In genomic region chrX:1380672-1381233, GRCh38 we compare ENCODE assay signal across 14 cellular contexts. TPM values are rescaled to one million over a fixed set of nuclear protein-coding genes. Genes with fewer than 3 reads are reported as not detected.
DNase-seq lines count a peak whose midpoint lies in the region; ATAC-seq and TF ChIP-seq lines count a peak whose summit lies in the region.
"Had no signal": no experiment of that assay in that cellular context is flagged by ENCODE, and none has a peak within 500 bp of the region (broad histone marks: within the 10 kb centered on the region; RNA-seq: fewer than 3 reads in every experiment).

No MANE protein-coding gene starts in this region.

- H3K36me3 Mint-ChIP-seq in activated naive CD4-positive, alpha-beta T cell treated with anti-CD3 and anti-CD28 coated beads, Interleukin-2, amount 10 ng/mL, durations not matched to agents 7 days and 5 days, result peaks cover 18% of the 10 kb centered on the region
- no peaks in the 10 kb centered on the region for H3K36me3 Mint-ChIP-seq in glutamatergic neuron (ENCODE audit: unreplicated experiment)

- no peaks in the 10 kb centered on the region for H3K79me2 ChIP-seq in Karpas-422 (ENCODE audit: low read length)

- no peak overlapping the region for H3K27ac ChIP-seq in Karpas-422 (ENCODE audit: low read length)
- H3K27ac ChIP-seq in suprapubic skin, result no peak overlapping the region
- H3K27ac ChIP-seq: HL-60, PC-9 had no signal

- 65% methylated on average over 19 of the region's 20 CpGs for WGBS in suprapubic skin

- H3K9me2 ChIP-seq in Karpas-422 (replicated peaks; ENCODE audit: insufficient read depth, low read length), result no peaks in the 10 kb centered on the region

- no peak overlapping the region for H3K4me2 ChIP-seq in Karpas-422 (ENCODE audit: low read depth, low read length, poor library complexity, severe bottlenecking)
- H3K4me2 ChIP-seq: PC-9 had no signal

- DNase-seq in activated naive CD4-positive, alpha-beta T cell treated with anti-CD3 and anti-CD28 coated beads, Interleukin-2, amount 10 ng/mL, durations not matched to agents 7 days and 5 days, result peak; percentile 20
- no peak for DNase-seq in activated naive CD4-positive, alpha-beta T cell treated with Interleukin-2 at 50 U/mL for 16 hours
- DNase-seq in Karpas-422, result peak; percentile 81
- DNase-seq in glutamatergic neuron, result peak; percentile 11
- peak; percentile 15 for DNase-seq in stimulated activated naive CD8-positive, alpha-beta T cell treated with anti-CD3 and anti-CD28 coated beads, Interleukin-15, Interleukin-2, amounts not matched to agents 100 U/mL and 50 U/mL, for 24 hours
- no peak for DNase-seq in suprapubic skin (ENCODE audit: low spot score in 2 of 2)
- DNase-seq: NCI-H187, WERI-Rb-1 had no signal

- no peak overlapping the region for H3K4me3 Mint-ChIP-seq in activated naive CD4-positive, alpha-beta T cell treated with anti-CD3 and anti-CD28 coated beads, Interleukin-2, amount 10 ng/mL, durations not matched to agents 7 days and 5 days
- no peak overlapping the region for H3K4me3 Mint-ChIP-seq in glutamatergic neuron (ENCODE audit: unreplicated experiment)
- H3K4me3 Mint-ChIP-seq: B cell, memory B cell had no signal

- H4K20me1 ChIP-seq in Karpas-422 (ENCODE audit: insufficient read depth, low read depth, low read length), result 0 out of 2 replicates have a peak, but pooled peaks cover 4% of the 10 kb centered on the region

- no peak for ATAC-seq in stimulated activated naive CD8-positive, alpha-beta T cell treated with anti-CD3 and anti-CD28 coated beads, Interleukin-15, Interleukin-2, amounts not matched to agents 100 U/mL and 50 U/mL, for 24 hours
- ATAC-seq in HG03097 (IDR thresholded peaks at IDR 0.05; ENCODE audit: low FRiP score, unreplicated experiment) (no peak), HG03354 (IDR thresholded peaks at IDR 0.05; ENCODE audit: poor library complexity, severe bottlenecking, unreplicated experiment) (no peak)

- H3K4me1 Mint-ChIP-seq in activated naive CD4-positive, alpha-beta T cell treated with anti-CD3 and anti-CD28 coated beads, Interleukin-2, amount 10 ng/mL, durations not matched to agents 7 days and 5 days, result peaks cover 3% of the 10 kb centered on the region
- no peaks in the 10 kb centered on the region for H3K4me1 Mint-ChIP-seq in glutamatergic neuron (ENCODE audit: low read depth, unreplicated experiment)

- H3K9me3 ChIP-seq in Karpas-422 (ENCODE audit: low read length) (no peaks in the 10 kb centered on the region), suprapubic skin (no peaks in the 10 kb centered on the region)

- no peak overlapping the region for H2AFZ ChIP-seq in Karpas-422 (ENCODE audit: low read length)
- H2AFZ ChIP-seq: PC-9 had no signal

- TF ChIP-seq POLR2A in suprapubic skin (IDR thresholded peaks at IDR 0.05), result no peak

- H3K27me3 Mint-ChIP-seq in activated naive CD4-positive, alpha-beta T cell treated with anti-CD3 and anti-CD28 coated beads, Interleukin-2, amount 10 ng/mL, durations not matched to agents 7 days and 5 days, result no peaks in the 10 kb centered on the region
- peaks cover 4% of the 10 kb centered on the region for H3K27me3 Mint-ChIP-seq in glutamatergic neuron (ENCODE audit: unreplicated experiment)
- H3K27me3 Mint-ChIP-seq: B cell, memory B cell had no signal

- TF ChIP-seq CTCF in glutamatergic neuron (IDR thresholded peaks at IDR 0.05; ENCODE audit: partially characterized antibody, unreplicated experiment) (no peak), suprapubic skin (IDR thresholded peaks at IDR 0.05) (no peak)

- no peak overlapping the region for H3K4me3 ChIP-seq in Karpas-422 (ENCODE audit: low read length)
- H3K4me3 ChIP-seq in suprapubic skin, result no peak overlapping the region
- H3K4me3 ChIP-seq: PC-9 had no signal

- H3K27me3 ChIP-seq in Karpas-422 (ENCODE audit: low read length), result no peaks in the 10 kb centered on the region
- H3K27me3 ChIP-seq in suprapubic skin, result no peaks in the 10 kb centered on the region

- CTCF ChIA-PET in activated naive CD4-positive, alpha-beta T cell treated with anti-CD3 and anti-CD28 coated beads, Interleukin-2, amount 10 ng/mL, durations not matched to agents 7 days and 5 days (lab: Charles Lee), result no interaction called here

- H3K4me1 ChIP-seq in Karpas-422 (ENCODE audit: low read length), result no peaks in the 10 kb centered on the region
- no peaks in the 10 kb centered on the region for H3K4me1 ChIP-seq in suprapubic skin

- H3K36me3 ChIP-seq in Karpas-422 (ENCODE audit: insufficient read depth, low read length) (peaks cover 15% of the 10 kb centered on the region), suprapubic skin (peaks cover 32% of the 10 kb centered on the region)

- no peak overlapping the region for H3K27ac Mint-ChIP-seq in activated naive CD4-positive, alpha-beta T cell treated with anti-CD3 and anti-CD28 coated beads, Interleukin-2, amount 10 ng/mL, durations not matched to agents 7 days and 5 days
- no peak overlapping the region for H3K27ac Mint-ChIP-seq in glutamatergic neuron (ENCODE audit: unreplicated experiment)

- no peaks in the 10 kb centered on the region for H3K9me3 Mint-ChIP-seq in activated naive CD4-positive, alpha-beta T cell treated with anti-CD3 and anti-CD28 coated beads, Interleukin-2, amount 10 ng/mL, durations not matched to agents 7 days and 5 days
- no peaks in the 10 kb centered on the region for H3K9me3 Mint-ChIP-seq in glutamatergic neuron (ENCODE audit: unreplicated experiment)
- H3K9me3 Mint-ChIP-seq: memory B cell had no signal

- no peak for TF ChIP-seq EP300 in suprapubic skin (IDR thresholded peaks at IDR 0.05)

- no peak overlapping the region for H3K9ac ChIP-seq in Karpas-422 (ENCODE audit: low read length)

RNA-seq across cellular contexts. Expression of gene SLC25A6, which starts 11.2 kb away (rescaled TPM):
- total RNA-seq in Karpas-422 (2014; rRNA removed; shearing (Covaris generic); ENCODE audit: low replicate concordance), result 209 and 367 TPM in 2 replicates
- total RNA-seq in glutamatergic neuron (ENCODE audit: unreplicated experiment) (411 TPM), suprapubic skin (100 to 1,000 TPM; 250 to 408 (median 336) TPM)

RNA-seq across cellular contexts. Expression of gene IL3RA, which starts 44.2 kb away (rescaled TPM):
- total RNA-seq in Karpas-422 (2014; rRNA removed; shearing (Covaris generic); ENCODE audit: low replicate concordance), result not detected in 2 replicates
- total RNA-seq in glutamatergic neuron (ENCODE audit: unreplicated experiment) (not detected), suprapubic skin (1 to 10 TPM; 2.2 to 9.0 (median 3.4) TPM)
- total RNA-seq: PC-9 had no signal

Comparison
In these comparisons a context has a peak if more than half of its experiments do, and no peak if none do; other contexts are left out.
1. DNase-seq: peak in activated naive CD4-positive, alpha-beta T cell treated with anti-CD3 and anti-CD28 coated beads, Interleukin-2, amount 10 ng/mL, durations not matched to agents 7 days and 5 days (single experiment), Karpas-422 (single experiment), glutamatergic neuron (single experiment) and stimulated activated naive CD8-positive, alpha-beta T cell treated with anti-CD3 and anti-CD28 coated beads, Interleukin-15, Interleukin-2, amounts not matched to agents 100 U/mL and 50 U/mL, for 24 hours (single experiment); none in activated naive CD4-positive, alpha-beta T cell treated with Interleukin-2 at 50 U/mL for 16 hours (single experiment) and suprapubic skin (0 of 2).